ENCODE assay signal across 21 cellular contexts in genomic region chr21:44686000-44686781, GRCh38. TPM values are rescaled to one million over a fixed set of nuclear protein-coding genes. Genes with fewer than 3 reads are reported as not detected.
DNase-seq lines count a peak whose midpoint lies in the region; ATAC-seq and TF ChIP-seq lines count a peak whose summit lies in the region.
"Had no signal": no experiment of that assay in that cellular context is flagged by ENCODE, and none has a peak within 500 bp of the region (broad histone marks: within the 10 kb centered on the region; RNA-seq: fewer than 3 reads in every experiment).

No MANE protein-coding gene starts in this region.

- in situ Hi-C loops in GM13976 (cut with MboI; ENCODE audit: low sequenced_read_pairs, unreplicated experiment), result no loop called here

- no TSS peak for BruUV-seq in Caco-2 (replicated peaks; lab: Mats Ljungman, UMichigan)

- peak overlapping the region; percentile 48 for H3K27ac Mint-ChIP-seq in Caco-2 (ENCODE audit: unreplicated experiment)
- no peak overlapping the region for H3K27ac Mint-ChIP-seq in activated T-helper 1 cell treated with anti-CD3 and anti-CD28 coated beads, Interleukin-12 subunit alpha, Interleukin-12 subunit beta, Interleukin-2, Interleukin-4 antibody, amounts not matched to agents 30 ng/mL and 10 ng/mL and 1 ng/mL, durations not matched to agents 14 hours and 24 hours and 36 hours
- H3K27ac Mint-ChIP-seq in CD14-positive monocyte, result no peak overlapping the region
- H3K27ac Mint-ChIP-seq: memory B cell, type B pancreatic cell had no signal

- H3K9me3 Mint-ChIP-seq in Caco-2 (ENCODE audit: unreplicated experiment), result no peaks in the 10 kb centered on the region
- H3K9me3 Mint-ChIP-seq in activated T-helper 1 cell treated with anti-CD3 and anti-CD28 coated beads, Interleukin-12 subunit alpha, Interleukin-12 subunit beta, Interleukin-2, Interleukin-4 antibody, amounts not matched to agents 30 ng/mL and 10 ng/mL and 1 ng/mL, durations not matched to agents 14 hours and 24 hours and 36 hours, result no peaks in the 10 kb centered on the region
- H3K9me3 Mint-ChIP-seq in CD14-positive monocyte, result peaks cover 0 to 2% (median 0%) of the 10 kb centered on the region in 7 donors
- H3K9me3 Mint-ChIP-seq: type B pancreatic cell had no signal

- H3K4me1 Mint-ChIP-seq in Caco-2 (ENCODE audit: low read depth, unreplicated experiment) (no peaks in the 10 kb centered on the region), CD14-positive monocyte (no peaks in the 10 kb centered on the region)
- H3K4me1 Mint-ChIP-seq in activated T-helper 1 cell treated with anti-CD3 and anti-CD28 coated beads, Interleukin-12 subunit alpha, Interleukin-12 subunit beta, Interleukin-2, Interleukin-4 antibody, amounts not matched to agents 30 ng/mL and 10 ng/mL and 1 ng/mL, durations not matched to agents 14 hours and 24 hours and 36 hours (ENCODE audit: low read depth), result peaks cover 19% of the 10 kb centered on the region

- no peak overlapping the region for H3K4me3 ChIP-seq in Caco-2 (ENCODE audit: low read depth, low read length)
- H3K4me3 ChIP-seq: BLaER1, heart left ventricle had no signal

- H3K27me3 ChIP-seq in Caco-2 (replicated peaks; ENCODE audit: control insufficient read depth, insufficient read depth, low read length), result no peaks in the 10 kb centered on the region
- H3K27me3 ChIP-seq: BLaER1 had no signal

- intact Hi-C loops in Caco-2 (cut with micrococcal nuclease; ENCODE audit: unreplicated experiment) (no loop called here), CD14-positive monocyte (cut with micrococcal nuclease) (no loop called here)
- intact Hi-C loops in activated T-helper 1 cell treated with anti-CD3 and anti-CD28 coated beads, Interleukin-12 subunit alpha, Interleukin-12 subunit beta, Interleukin-2, Interleukin-4 antibody, amounts not matched to agents 30 ng/mL and 10 ng/mL and 1 ng/mL, durations not matched to agents 14 hours and 24 hours and 36 hours (cut with micrococcal nuclease), result no loop called here

- ATAC-seq in SK-N-SH treated with all-trans-retinoic acid at 6 μM for 48 hours, result no peak

- DNase-seq in NCI-H524 (lab: John Stamatoyannopoulos, UW) (peak; percentile 7 to 51), NCI-H524 treated with DMSO at 0.1 percent for 48 hours (lab: John Stamatoyannopoulos, UW) (no peak), Caco-2 (peak in 1 of 2 experiments; percentile 15), mesenteric fat pad (ENCODE audit: low spot score) (peak; percentile 77), GM13976 (ENCODE audit: low spot score) (no peak), CD14-positive monocyte (ENCODE audit: low spot score) (no peak)
- DNase-seq in activated T-helper 1 cell treated with anti-CD3 and anti-CD28 coated beads, Interleukin-12 subunit alpha, Interleukin-12 subunit beta, Interleukin-2, Interleukin-4 antibody, amounts not matched to agents 30 ng/mL and 10 ng/mL and 1 ng/mL, durations not matched to agents 14 hours and 24 hours and 36 hours (ENCODE audit: low spot score), result no peak
- DNase-seq: DMS 273 treated with DMSO at 0.1 percent for 48 hours; effector CD4-positive, alpha-beta T cell; islet precursor cell; NCI-H1105 treated with DMSO at 0.1 percent for 48 hours; stimulated activated CD4-positive, alpha-beta T cell treated with anti-CD3 and anti-CD28 coated beads, Interleukin-15, amount 100 ng/mL, for 24 hours; stimulated activated naive CD4-positive, alpha-beta T cell had no signal

- CTCF ChIA-PET in Caco-2 (lab: Charles Lee), result interaction anchor here (1.3 kb wide), 1 partner anchor 15 kb away, joined by 3 read pairs; no protein-coding TSS in a partner anchor

- TF ChIP-seq CTCF in Caco-2 (IDR thresholded peaks at IDR 0.05; ENCODE audit: insufficient read depth in 1 of 2, low read depth in 1 of 2, low read length in 1 of 2, severe bottlenecking in 1 of 2, unreplicated experiment in 1 of 2), result no peak
- TF ChIP-seq CTCF in GM13976 (IDR thresholded peaks at IDR 0.05; ENCODE audit: borderline replicate concordance, control extremely low read depth, extremely low read depth, insufficient read depth, missing control alignments), result no peak
- no peak for TF ChIP-seq CTCF in CD14-positive monocyte (IDR thresholded peaks at IDR 0.05)

- H3K36me3 ChIP-seq in Caco-2 (ENCODE audit: control insufficient read depth, insufficient read depth, low read length), result no peaks in the 10 kb centered on the region
- H3K36me3 ChIP-seq: BLaER1, heart left ventricle had no signal

- POLR2A ChIA-PET in Caco-2 (lab: Charles Lee), result no interaction called here

- H3K4me3 Mint-ChIP-seq in Caco-2 (ENCODE audit: unreplicated experiment), result no peak overlapping the region
- peak overlapping the region; percentile 27 for H3K4me3 Mint-ChIP-seq in activated T-helper 1 cell treated with anti-CD3 and anti-CD28 coated beads, Interleukin-12 subunit alpha, Interleukin-12 subunit beta, Interleukin-2, Interleukin-4 antibody, amounts not matched to agents 30 ng/mL and 10 ng/mL and 1 ng/mL, durations not matched to agents 14 hours and 24 hours and 36 hours
- H3K4me3 Mint-ChIP-seq in CD14-positive monocyte, result no peak overlapping the region
- H3K4me3 Mint-ChIP-seq: memory B cell, type B pancreatic cell had no signal

- no peaks in the 10 kb centered on the region for H3K36me3 Mint-ChIP-seq in Caco-2 (ENCODE audit: insufficient read depth, unreplicated experiment)
- no peaks in the 10 kb centered on the region for H3K36me3 Mint-ChIP-seq in activated T-helper 1 cell treated with anti-CD3 and anti-CD28 coated beads, Interleukin-12 subunit alpha, Interleukin-12 subunit beta, Interleukin-2, Interleukin-4 antibody, amounts not matched to agents 30 ng/mL and 10 ng/mL and 1 ng/mL, durations not matched to agents 14 hours and 24 hours and 36 hours (ENCODE audit: low read depth)
- H3K36me3 Mint-ChIP-seq in CD14-positive monocyte, result no peaks in the 10 kb centered on the region
- H3K36me3 Mint-ChIP-seq: memory B cell, type B pancreatic cell had no signal

- H3K27me3 Mint-ChIP-seq in Caco-2 (ENCODE audit: insufficient read depth, unreplicated experiment) (peaks cover 24% of the 10 kb centered on the region), CD14-positive monocyte (ENCODE audit: low read depth in 3 of 3) (peaks cover 12 to 24% (median 17%) of the 10 kb centered on the region in 3 donors)
- H3K27me3 Mint-ChIP-seq in activated T-helper 1 cell treated with anti-CD3 and anti-CD28 coated beads, Interleukin-12 subunit alpha, Interleukin-12 subunit beta, Interleukin-2, Interleukin-4 antibody, amounts not matched to agents 30 ng/mL and 10 ng/mL and 1 ng/mL, durations not matched to agents 14 hours and 24 hours and 36 hours (ENCODE audit: insufficient read depth), result peaks cover 20% of the 10 kb centered on the region

- no peaks in the 10 kb centered on the region for H3K4me1 ChIP-seq in Caco-2
- H3K4me1 ChIP-seq: BLaER1, heart left ventricle had no signal

- no peaks in the 10 kb centered on the region for H3K9me3 ChIP-seq in Caco-2
- H3K9me3 ChIP-seq: BLaER1, heart left ventricle had no signal

TF ChIP-seq in SK-N-SH treated with all-trans-retinoic acid at 6 μM for 48 hours, 23 proteins besides CTCF, POLR2A, EP300 and RAD21 (continues in another document):
- TF ChIP-seq TCF4 (CRISPR knock-in tag; IDR thresholded peaks at IDR 0.05; ENCODE audit: borderline replicate concordance) (no peak), ZNF70 (CRISPR knock-in tag; IDR thresholded peaks at IDR 0.05) (no peak), ZFP30 (CRISPR knock-in tag; IDR thresholded peaks at IDR 0.05) (no peak), CSDC2 (CRISPR knock-in tag; IDR thresholded peaks at IDR 0.05) (no peak), CREB5 (CRISPR knock-in tag; IDR thresholded peaks at IDR 0.05; ENCODE audit: low read depth) (no peak)

RNA-seq across cellular contexts. Expression of gene KRTAP12-1, which starts 4.2 kb away (rescaled TPM):
- not detected in 2 replicates for total RNA-seq in Caco-2 (2022)
- total RNA-seq in activated T-helper 1 cell treated with anti-CD3 and anti-CD28 coated beads, Interleukin-12 subunit alpha, Interleukin-12 subunit beta, Interleukin-2, Interleukin-4 antibody, amounts not matched to agents 30 ng/mL and 10 ng/mL and 1 ng/mL, durations not matched to agents 14 hours and 24 hours and 36 hours, result not detected in 2 replicates
- total RNA-seq in mesenteric fat pad, result not detected
- polyA plus RNA-seq in CD14-positive monocyte, result not detected
- total RNA-seq: A172, bronchial epithelial cell, heart left ventricle had no signal
- polyA plus RNA-seq: heart left ventricle, neural cell had no signal

RNA-seq across cellular contexts. Expression of gene KRTAP10-12, which starts 10.8 kb away (rescaled TPM):
- total RNA-seq in Caco-2 (2022), result not detected in 2 replicates
- total RNA-seq in activated T-helper 1 cell treated with anti-CD3 and anti-CD28 coated beads, Interleukin-12 subunit alpha, Interleukin-12 subunit beta, Interleukin-2, Interleukin-4 antibody, amounts not matched to agents 30 ng/mL and 10 ng/mL and 1 ng/mL, durations not matched to agents 14 hours and 24 hours and 36 hours, result not detected in 2 replicates
- not detected for total RNA-seq in mesenteric fat pad
- polyA plus RNA-seq in CD14-positive monocyte, result not detected
- total RNA-seq: A172, bronchial epithelial cell, heart left ventricle had no signal
- polyA plus RNA-seq: heart left ventricle, neural cell had no signal

RNA-seq across cellular contexts. Expression of gene KRTAP12-2, which starts 19.5 kb away (rescaled TPM):
- total RNA-seq in Caco-2 (2022) (not detected in 2 replicates), mesenteric fat pad (not detected)
- total RNA-seq in activated T-helper 1 cell treated with anti-CD3 and anti-CD28 coated beads, Interleukin-12 subunit alpha, Interleukin-12 subunit beta, Interleukin-2, Interleukin-4 antibody, amounts not matched to agents 30 ng/mL and 10 ng/mL and 1 ng/mL, durations not matched to agents 14 hours and 24 hours and 36 hours, result not detected in 2 replicates
- polyA plus RNA-seq in CD14-positive monocyte, result not detected
- total RNA-seq: A172, bronchial epithelial cell, heart left ventricle had no signal
- polyA plus RNA-seq: heart left ventricle, neural cell had no signal

RNA-seq across cellular contexts. Expression of gene TSPEAR, which starts 25.2 kb away (rescaled TPM):
- total RNA-seq in Caco-2 (2022) (0.12 and 0.32 TPM in 2 replicates), mesenteric fat pad (not detected)
- not detected in 2 replicates for total RNA-seq in activated T-helper 1 cell treated with anti-CD3 and anti-CD28 coated beads, Interleukin-12 subunit alpha, Interleukin-12 subunit beta, Interleukin-2, Interleukin-4 antibody, amounts not matched to agents 30 ng/mL and 10 ng/mL and 1 ng/mL, durations not matched to agents 14 hours and 24 hours and 36 hours
- polyA plus RNA-seq in CD14-positive monocyte, result not detected
- total RNA-seq: A172, bronchial epithelial cell had no signal

RNA-seq across cellular contexts. Expression of gene KRTAP12-3, which starts 28.5 kb away (rescaled TPM):
- total RNA-seq in Caco-2 (2022) (not detected in 2 replicates), mesenteric fat pad (not detected)
- not detected in 2 replicates for total RNA-seq in activated T-helper 1 cell treated with anti-CD3 and anti-CD28 coated beads, Interleukin-12 subunit alpha, Interleukin-12 subunit beta, Interleukin-2, Interleukin-4 antibody, amounts not matched to agents 30 ng/mL and 10 ng/mL and 1 ng/mL, durations not matched to agents 14 hours and 24 hours and 36 hours
- polyA plus RNA-seq in CD14-positive monocyte, result not detected
- total RNA-seq: A172, bronchial epithelial cell, heart left ventricle had no signal
- polyA plus RNA-seq: heart left ventricle, neural cell had no signal

Comparison
In these comparisons a context has a peak if more than half of its experiments do, and no peak if none do; other contexts are left out.
1. DNase-seq: peak in NCI-H524 (2 of 2) and mesenteric fat pad (single experiment); none in NCI-H524 treated with DMSO at 0.1 percent for 48 hours (single experiment), activated T-helper 1 cell treated with anti-CD3 and anti-CD28 coated beads, Interleukin-12 subunit alpha, Interleukin-12 subunit beta, Interleukin-2, Interleukin-4 antibody, amounts not matched to agents 30 ng/mL and 10 ng/mL and 1 ng/mL, durations not matched to agents 14 hours and 24 hours and 36 hours (single experiment), GM13976 (single experiment) and CD14-positive monocyte (single experiment).